8 cellular contexts compared by ENCODE assay signal in the genomic region with DNA sequence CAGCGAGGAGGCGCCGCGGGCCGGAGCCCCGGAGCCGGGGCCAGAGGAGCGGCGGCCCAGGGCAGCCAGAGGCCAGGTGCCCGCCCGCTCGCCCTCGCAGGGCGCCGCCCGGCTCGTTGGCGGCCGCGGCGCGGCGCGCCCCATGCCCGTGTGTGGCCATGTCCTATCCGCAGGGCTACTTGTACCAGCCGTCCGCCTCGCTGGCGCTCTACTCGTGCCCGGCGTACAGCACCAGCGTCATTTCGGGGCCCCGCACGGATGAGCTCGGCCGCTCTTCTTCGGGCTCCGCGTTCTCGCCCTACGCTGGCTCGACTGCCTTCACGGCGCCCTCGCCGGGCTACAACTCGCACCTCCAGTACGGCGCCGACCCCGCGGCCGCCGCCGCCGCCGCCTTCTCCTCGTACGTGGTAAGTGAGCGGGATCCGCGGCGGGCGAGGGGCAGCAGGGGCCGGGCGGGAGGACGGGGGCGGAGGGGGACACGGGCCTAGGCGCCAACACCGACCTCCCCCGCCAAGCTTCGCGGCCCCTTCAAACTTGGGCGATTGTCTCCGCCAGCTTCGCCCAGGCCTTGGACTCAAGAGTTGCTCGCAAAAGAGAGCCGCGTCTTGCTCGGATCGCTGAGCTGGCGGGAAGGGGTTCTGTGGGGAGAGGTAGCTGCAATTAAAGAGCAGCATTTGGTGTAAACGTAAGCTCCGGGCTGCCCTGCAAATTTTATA. TPM values are rescaled to one million over a fixed set of nuclear protein-coding genes. Genes with fewer than 3 reads are reported as not detected.
DNase-seq lines count a peak whose midpoint lies in the region; ATAC-seq lines count a peak whose summit lies in the region.

No MANE protein-coding gene starts in this region.

- H3K9me3 ChIP-seq in iPS-15b (ENCODE audit: control insufficient read depth, insufficient read depth, low read length): no peaks in the 10 kb centered on the region

- H3K4me1 ChIP-seq in iPS-15b (ENCODE audit: control insufficient read depth, insufficient read depth, low read length): peaks cover 9% of the 10 kb centered on the region

- peaks cover 29% of the 10 kb centered on the region for H3K4me1 Mint-ChIP-seq in activated naive CD8-positive, alpha-beta T cell treated with anti-CD3 and anti-CD28 coated beads for 36 hours

- peaks cover 14% of the 10 kb centered on the region for H3K36me3 Mint-ChIP-seq in activated naive CD8-positive, alpha-beta T cell treated with anti-CD3 and anti-CD28 coated beads for 36 hours

- no peak for ATAC-seq in stimulated activated naive CD8-positive, alpha-beta T cell treated with anti-CD3 and anti-CD28 coated beads, Interleukin-15, Interleukin-2, amounts not matched to agents 100 U/mL and 50 U/mL, for 24 hours

- H3K9me3 Mint-ChIP-seq in activated naive CD8-positive, alpha-beta T cell treated with anti-CD3 and anti-CD28 coated beads for 36 hours: peaks cover 12% of the 10 kb centered on the region

- peak overlapping the region; percentile 20 for H3K4me3 Mint-ChIP-seq in activated naive CD8-positive, alpha-beta T cell treated with anti-CD3 and anti-CD28 coated beads for 36 hours

- H3K27ac Mint-ChIP-seq in activated naive CD8-positive, alpha-beta T cell treated with anti-CD3 and anti-CD28 coated beads for 36 hours: no peak overlapping the region

- H3K27me3 ChIP-seq in iPS-15b (ENCODE audit: control insufficient read depth, insufficient read depth, low read length): peaks cover 70% of the 10 kb centered on the region

- no peak overlapping the region for H3K9ac ChIP-seq in iPS-15b (ENCODE audit: low read depth, low read length)

- peak; percentile 18 for DNase-seq in DMS153 treated with DMSO at 0.1 percent for 48 hours (lab: John Stamatoyannopoulos, UW; ENCODE audit: unreplicated experiment)
- no peak for DNase-seq in DMS153 (lab: John Stamatoyannopoulos, UW)
- peak; percentile 11 for DNase-seq in LoVo (ENCODE audit: low spot score)
- DNase-seq in activated naive CD8-positive, alpha-beta T cell treated with anti-CD3 and anti-CD28 coated beads for 36 hours: no peak
- peak; percentile 23 for DNase-seq in stimulated activated naive CD8-positive, alpha-beta T cell treated with anti-CD3 and anti-CD28 coated beads, Interleukin-15, Interleukin-2, amounts not matched to agents 100 U/mL and 50 U/mL, for 24 hours
- DNase-seq in GF-D8 (lab: John Stamatoyannopoulos, UW): no peak
- DNase-seq in GM19238 (ENCODE audit: insufficient read length, low spot score): no peak

- peak overlapping the region; percentile 46 for H3K4me3 ChIP-seq in iPS-15b (ENCODE audit: low read depth, low read length)

- H3K27me3 Mint-ChIP-seq in activated naive CD8-positive, alpha-beta T cell treated with anti-CD3 and anti-CD28 coated beads for 36 hours: peaks cover 88% of the 10 kb centered on the region

- H3K36me3 ChIP-seq in iPS-15b (ENCODE audit: control insufficient read depth, insufficient read depth, low read length): no peaks in the 10 kb centered on the region

RNA-seq across cellular contexts. Expression of gene IRX5, which starts 0.5 kb away (rescaled TPM):
- total RNA-seq in activated naive CD8-positive, alpha-beta T cell treated with anti-CD3 and anti-CD28 coated beads for 36 hours: not detected

Comparison
In these comparisons a context has a peak if more than half of its experiments do, and no peak if none do; other contexts are left out.
1. DNase-seq: peak in DMS153 treated with DMSO at 0.1 percent for 48 hours (single experiment), LoVo (single experiment) and stimulated activated naive CD8-positive, alpha-beta T cell treated with anti-CD3 and anti-CD28 coated beads, Interleukin-15, Interleukin-2, amounts not matched to agents 100 U/mL and 50 U/mL, for 24 hours (single experiment); none in DMS153 (single experiment), activated naive CD8-positive, alpha-beta T cell treated with anti-CD3 and anti-CD28 coated beads for 36 hours (single experiment), GF-D8 (single experiment) and GM19238 (single experiment).